12 cellular contexts compared by ENCODE assay signal in genomic region chr12:2283910-2284309, GRCh38.
DNase-seq lines count a peak whose midpoint lies in the region; ATAC-seq, FAIRE-seq and TF ChIP-seq lines count a peak whose summit lies in the region.
"Had no signal": no experiment of that assay in that cellular context is flagged by ENCODE, and none has a peak within 500 bp of the region (broad histone marks: within the 10 kb centered on the region; RNA-seq: fewer than 3 reads in every experiment).

No MANE protein-coding gene starts in this region.

- no peaks in the 10 kb centered on the region for H3K79me2 ChIP-seq in fibroblast of lung (ENCODE audit: control insufficient read depth, insufficient read depth, low read length)
- no peaks in the 10 kb centered on the region for H3K79me2 ChIP-seq in trophoblast cell (ENCODE audit: control insufficient read depth, insufficient read depth, low read length, poor library complexity)

- H3K36me3 Mint-ChIP-seq in stimulated activated effector memory CD8-positive, alpha-beta T cell treated with anti-CD3 and anti-CD28 coated beads, Interleukin-12 subunit alpha, Interleukin-12 subunit beta, amount 100 ng/mL, for 72 hours = no peaks in the 10 kb centered on the region
- H3K36me3 Mint-ChIP-seq: activated naive CD4-positive, alpha-beta T cell treated with anti-CD3 and anti-CD28 coated beads, Interleukin-2, amount 50 U/mL, for 24 hours had no signal

- peaks cover 48% of the 10 kb centered on the region for H3K4me1 ChIP-seq in fibroblast of lung (ENCODE audit: control insufficient read depth, extremely low read depth, insufficient read depth, low read length)
- peaks cover 44 to 52% of the 10 kb centered on the region in 2 experiments for H3K4me1 ChIP-seq in trophoblast cell (ENCODE audit: control insufficient read depth in 1 of 2, insufficient read depth in 2 of 2, low read length in 2 of 2)

- H3K9me3 ChIP-seq in fibroblast of lung (ENCODE audit: control insufficient read depth, insufficient read depth, low read depth, low read length) (no peaks in the 10 kb centered on the region), trophoblast cell (ENCODE audit: insufficient read depth, low read depth, low read length) (no peaks in the 10 kb centered on the region)

- H2AFZ ChIP-seq in fibroblast of lung (ENCODE audit: low read length) = no peak overlapping the region
- no peak overlapping the region for H2AFZ ChIP-seq in trophoblast cell (ENCODE audit: insufficient read depth, low read length, poor library complexity)

- no peak overlapping the region for H2BK5ac ChIP-seq in trophoblast cell (ENCODE audit: low read depth, low read length, poor library complexity)

- WGBS in trophoblast cell (ENCODE audit: extremely low coverage, insufficient coverage, insufficient read length) = no CpG with 5 or more reads among the region's 10 CpGs

- no peak overlapping the region for H2BK12ac ChIP-seq in trophoblast cell (ENCODE audit: low read length)

- H3K4me2 ChIP-seq in fibroblast of lung (ENCODE audit: extremely low read depth, insufficient read depth, low read length) (peak overlapping the region; percentile 42), trophoblast cell (ENCODE audit: low read length) (peak overlapping the region; percentile 6)

- H3K36me3 ChIP-seq in fibroblast of lung (ENCODE audit: control insufficient read depth, insufficient read depth, low read length) (no peaks in the 10 kb centered on the region), trophoblast cell (ENCODE audit: control insufficient read depth in 1 of 2, insufficient read depth in 2 of 2, low read length in 2 of 2) (no peaks in the 10 kb centered on the region)

- no peak overlapping the region for H3K27ac Mint-ChIP-seq in stimulated activated effector memory CD8-positive, alpha-beta T cell treated with anti-CD3 and anti-CD28 coated beads, Interleukin-12 subunit alpha, Interleukin-12 subunit beta, amount 100 ng/mL, for 72 hours
- H3K27ac Mint-ChIP-seq: activated naive CD4-positive, alpha-beta T cell treated with anti-CD3 and anti-CD28 coated beads, Interleukin-2, amount 50 U/mL, for 24 hours had no signal

- DNase-seq in AG20443 (ENCODE audit: low spot score) (peak; percentile 53), NOMO-1 (lab: John Stamatoyannopoulos, UW; ENCODE audit: unreplicated experiment in 2 of 2) (peak; percentile 59 to 62), fibroblast of lung (ENCODE audit: low read depth in 2 of 2) (peak; percentile 67 to 73), trophoblast cell (no peak), NCI-H345 (lab: John Stamatoyannopoulos, UW) (no peak), D721Med (ENCODE audit: insufficient read length, low spot score) (no peak), NCI-H2081 (lab: John Stamatoyannopoulos, UW) (no peak)
- DNase-seq in stimulated activated effector memory CD8-positive, alpha-beta T cell treated with anti-CD3 and anti-CD28 coated beads, Interleukin-12 subunit alpha, Interleukin-12 subunit beta, amount 100 ng/mL, for 72 hours (ENCODE audit: low spot score in 2 of 2) = no peak
- DNase-seq: NCI-H524 treated with DMSO at 0.1 percent for 48 hours had no signal

- H3K4ac ChIP-seq in trophoblast cell (ENCODE audit: low read depth, low read length) = no peak overlapping the region

- H4K12ac ChIP-seq in trophoblast cell (ENCODE audit: low read depth, low read length) = no peak overlapping the region

- no peak overlapping the region for H2AK5ac ChIP-seq in trophoblast cell (ENCODE audit: low read length)

- H4K91ac ChIP-seq in trophoblast cell (ENCODE audit: low read depth, low read length) = no peak overlapping the region

- H3K27me3 ChIP-seq in fibroblast of lung (ENCODE audit: control insufficient read depth, insufficient read depth, low read length) = no peaks in the 10 kb centered on the region
- no peaks in the 10 kb centered on the region for H3K27me3 ChIP-seq in trophoblast cell (ENCODE audit: insufficient read depth, low read length)

- H3K4me3 ChIP-seq in fibroblast of lung (replicated peaks in 1 of 4; ENCODE audit: control extremely low read depth in 1 of 4, insufficient read depth in 1 of 4, low read depth in 3 of 4, low read length in 4 of 4) (peak overlapping the region in 1 of 4 experiments; percentile 24), trophoblast cell (ENCODE audit: low read depth, low read length) (no peak overlapping the region)

- H3K4me3 Mint-ChIP-seq in stimulated activated effector memory CD8-positive, alpha-beta T cell treated with anti-CD3 and anti-CD28 coated beads, Interleukin-12 subunit alpha, Interleukin-12 subunit beta, amount 100 ng/mL, for 72 hours = no peak overlapping the region
- H3K4me3 Mint-ChIP-seq: activated naive CD4-positive, alpha-beta T cell treated with anti-CD3 and anti-CD28 coated beads, Interleukin-2, amount 50 U/mL, for 24 hours had no signal

- TF ChIP-seq CTCF in fibroblast of lung (conservative IDR thresholded peaks at IDR 0.05 in 1 of 2, IDR thresholded peaks at IDR 0.05 in 1 of 2; ENCODE audit: low read depth in 1 of 2, low read length in 2 of 2) (no peak), D721Med (IDR thresholded peaks at IDR 0.05; ENCODE audit: insufficient read depth, missing control alignments) (no peak)

- H3K4me1 Mint-ChIP-seq in stimulated activated effector memory CD8-positive, alpha-beta T cell treated with anti-CD3 and anti-CD28 coated beads, Interleukin-12 subunit alpha, Interleukin-12 subunit beta, amount 100 ng/mL, for 72 hours = peaks cover 5% of the 10 kb centered on the region
- H3K4me1 Mint-ChIP-seq: activated naive CD4-positive, alpha-beta T cell treated with anti-CD3 and anti-CD28 coated beads, Interleukin-2, amount 50 U/mL, for 24 hours had no signal

- no peak for ATAC-seq in stimulated activated effector memory CD8-positive, alpha-beta T cell treated with anti-CD3 and anti-CD28 coated beads, Interleukin-12 subunit alpha, Interleukin-12 subunit beta, amount 100 ng/mL, for 72 hours

- no peak overlapping the region for H3K14ac ChIP-seq in trophoblast cell (ENCODE audit: low read length)

- H3K9me3 Mint-ChIP-seq in stimulated activated effector memory CD8-positive, alpha-beta T cell treated with anti-CD3 and anti-CD28 coated beads, Interleukin-12 subunit alpha, Interleukin-12 subunit beta, amount 100 ng/mL, for 72 hours = no peaks in the 10 kb centered on the region
- H3K9me3 Mint-ChIP-seq: activated naive CD4-positive, alpha-beta T cell treated with anti-CD3 and anti-CD28 coated beads, Interleukin-2, amount 50 U/mL, for 24 hours had no signal

- H3K27ac ChIP-seq in fibroblast of lung (ENCODE audit: insufficient read depth, low read length) (peak overlapping the region; percentile 85), trophoblast cell (ENCODE audit: low read depth, low read length) (no peak overlapping the region)
- H3K27ac ChIP-seq: epithelial cell of prostate had no signal

- no peak overlapping the region for H3K18ac ChIP-seq in trophoblast cell (ENCODE audit: low read length)

- H4K8ac ChIP-seq in trophoblast cell (ENCODE audit: low read depth, low read length) = no peak overlapping the region

- H3K23ac ChIP-seq in trophoblast cell (ENCODE audit: low read length) = no peak overlapping the region

- no peak overlapping the region for H2BK120ac ChIP-seq in trophoblast cell (ENCODE audit: insufficient read depth, low read length, poor library complexity)

- no peaks in the 10 kb centered on the region for H4K20me1 ChIP-seq in fibroblast of lung (ENCODE audit: control insufficient read depth, extremely low read depth, insufficient read depth, low read length)

- no peak for FAIRE-seq in D721Med (lab: Jason Lieb, UNC)
- FAIRE-seq: TTC549 had no signal

- peaks cover 22% of the 10 kb centered on the region for H3K79me1 ChIP-seq in trophoblast cell (ENCODE audit: low read length)

- H3K9ac ChIP-seq in fibroblast of lung (ENCODE audit: insufficient read depth, low read length) (peak overlapping the region; percentile 64), trophoblast cell (ENCODE audit: low read length) (no peak overlapping the region)

Comparison
In these comparisons a context has a peak if more than half of its experiments do, and no peak if none do; other contexts are left out.
1. DNase-seq: peak in AG20443 (single experiment), NOMO-1 (2 of 2) and fibroblast of lung (2 of 2); none in trophoblast cell (0 of 2), NCI-H345 (single experiment), D721Med (single experiment), NCI-H2081 (0 of 2) and stimulated activated effector memory CD8-positive, alpha-beta T cell treated with anti-CD3 and anti-CD28 coated beads, Interleukin-12 subunit alpha, Interleukin-12 subunit beta, amount 100 ng/mL, for 72 hours (0 of 2).